Comparison of ENCODE assay signal across 1 cellular context in the genomic region with DNA sequence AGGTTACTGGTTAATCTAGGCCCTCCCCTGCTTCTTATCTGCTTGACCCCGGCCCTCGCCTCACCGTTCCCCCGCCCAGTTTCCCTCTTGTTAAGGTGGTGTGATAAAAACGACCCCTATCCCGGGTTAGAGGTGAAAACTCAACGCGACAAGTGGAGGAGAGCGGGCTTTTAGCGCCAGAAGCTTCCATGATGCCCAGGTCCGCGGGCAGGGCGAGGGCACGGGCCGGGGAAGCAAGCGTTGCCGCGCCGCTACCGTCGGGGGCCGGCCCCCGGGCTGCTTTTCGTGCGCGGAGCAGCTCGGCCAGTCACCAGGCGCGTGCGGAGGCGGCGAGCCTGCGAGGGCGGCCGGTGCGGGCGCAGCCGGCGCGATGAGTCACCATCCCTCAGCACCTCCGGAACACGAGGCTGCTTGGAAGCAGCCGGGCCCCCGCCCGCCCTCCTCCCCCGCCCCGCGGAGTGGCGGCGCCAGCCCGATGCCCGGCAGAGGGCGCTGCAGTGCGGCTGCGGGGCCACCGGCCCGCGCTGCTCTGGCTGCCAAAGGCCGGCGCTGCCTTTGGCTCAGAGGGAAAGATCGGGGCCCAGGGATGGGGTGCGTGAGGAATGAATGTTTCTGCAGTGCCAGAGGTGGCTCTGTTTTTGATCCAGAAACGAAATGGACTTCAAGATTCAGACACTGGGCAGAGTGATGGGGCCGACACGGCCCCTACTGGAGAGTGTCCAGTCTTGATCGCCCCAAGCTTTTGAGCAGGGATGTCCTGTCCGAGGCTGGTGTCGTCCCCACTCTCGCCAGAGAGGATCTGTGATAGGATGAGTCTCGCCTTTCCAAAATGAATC.
TF ChIP-seq lines count a peak whose summit lies in the region.

No MANE protein-coding gene starts in this region.

TF ChIP-seq in HepG2, 621 proteins besides CTCF, POLR2A, EP300 and RAD21 (continued from another document and continues in another):
- TF ChIP-seq, protein P1, sequence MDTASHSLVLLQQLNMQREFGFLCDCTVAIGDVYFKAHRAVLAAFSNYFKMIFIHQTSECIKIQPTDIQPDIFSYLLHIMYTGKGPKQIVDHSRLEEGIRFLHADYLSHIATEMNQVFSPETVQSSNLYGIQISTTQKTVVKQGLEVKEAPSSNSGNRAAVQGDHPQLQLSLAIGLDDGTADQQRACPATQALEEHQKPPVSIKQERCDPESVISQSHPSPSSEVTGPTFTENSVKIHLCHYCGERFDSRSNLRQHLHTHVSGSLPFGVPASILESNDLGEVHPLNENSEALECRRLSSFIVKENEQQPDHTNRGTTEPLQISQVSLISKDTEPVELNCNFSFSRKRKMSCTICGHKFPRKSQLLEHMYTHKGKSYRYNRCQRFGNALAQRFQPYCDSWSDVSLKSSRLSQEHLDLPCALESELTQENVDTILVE (CRISPR knock-in tag; IDR thresholded peaks at IDR 0.05): no peak
- TF ChIP-seq KLF6 (CRISPR knock-in tag; IDR thresholded peaks at IDR 0.05) (peak; percentile 42; the same call in 1 of the 2 replicates), SNRNP70 (IDR thresholded peaks at IDR 0.05; ENCODE audit: low read depth, low read length) (no peak), TCF12 (IDR thresholded peaks at IDR 0.05) (no peak), TCF12 (CRISPR knock-in tag; IDR thresholded peaks at IDR 0.05) (no peak), FOXJ3 (CRISPR knock-in tag; IDR thresholded peaks at IDR 0.05; ENCODE audit: borderline replicate concordance) (no peak), ETV6 (CRISPR knock-in tag; conservative IDR thresholded peaks at IDR 0.05) (no peak), TARDBP (CRISPR knock-in tag; IDR thresholded peaks at IDR 0.05) (peak; percentile 21; the same call in 1 of the 2 replicates), TOPORS (CRISPR knock-in tag; IDR thresholded peaks at IDR 0.05) (0 out of 2 replicates have a peak, but pooled peaks have one; percentile 39), ZNF547 (CRISPR knock-in tag; IDR thresholded peaks at IDR 0.05) (peak; percentile 82; the same call in 1 of the 2 replicates), RFX3 (CRISPR knock-in tag; IDR thresholded peaks at IDR 0.05) (no peak), ZBTB38 (CRISPR knock-in tag; IDR thresholded peaks at IDR 0.05) (peak; percentile 57; the same call in 1 of the 2 replicates), PHF8 (CRISPR knock-in tag; IDR thresholded peaks at IDR 0.05) (no peak), ELF3 (CRISPR knock-in tag; IDR thresholded peaks at IDR 0.05) (peak; percentile 44; the same call in 1 of the 2 replicates), GABPA (IDR thresholded peaks at IDR 0.05; ENCODE audit: low read depth, low read length) (no peak), GABPA (CRISPR knock-in tag; IDR thresholded peaks at IDR 0.05; ENCODE audit: low read depth) (no peak), ZNF10 (CRISPR knock-in tag; IDR thresholded peaks at IDR 0.05; ENCODE audit: borderline replicate concordance, low read depth) (no peak), ZNF652 (CRISPR knock-in tag; IDR thresholded peaks at IDR 0.05; ENCODE audit: borderline replicate concordance, low read depth) (no peak), MAZ (IDR thresholded peaks at IDR 0.05; ENCODE audit: borderline replicate concordance, low read depth, low read length) (peak; percentile 94), MAZ (CRISPR knock-in tag; IDR thresholded peaks at IDR 0.05; ENCODE audit: low read depth) (peak; percentile 87), MXD4 (CRISPR knock-in tag; IDR thresholded peaks at IDR 0.05) (peak; percentile 72)
- TF ChIP-seq, protein P2, sequence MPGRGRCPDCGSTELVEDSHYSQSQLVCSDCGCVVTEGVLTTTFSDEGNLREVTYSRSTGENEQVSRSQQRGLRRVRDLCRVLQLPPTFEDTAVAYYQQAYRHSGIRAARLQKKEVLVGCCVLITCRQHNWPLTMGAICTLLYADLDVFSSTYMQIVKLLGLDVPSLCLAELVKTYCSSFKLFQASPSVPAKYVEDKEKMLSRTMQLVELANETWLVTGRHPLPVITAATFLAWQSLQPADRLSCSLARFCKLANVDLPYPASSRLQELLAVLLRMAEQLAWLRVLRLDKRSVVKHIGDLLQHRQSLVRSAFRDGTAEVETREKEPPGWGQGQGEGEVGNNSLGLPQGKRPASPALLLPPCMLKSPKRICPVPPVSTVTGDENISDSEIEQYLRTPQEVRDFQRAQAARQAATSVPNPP (CRISPR knock-in tag; IDR thresholded peaks at IDR 0.05): no peak
- TF ChIP-seq, protein P3, sequence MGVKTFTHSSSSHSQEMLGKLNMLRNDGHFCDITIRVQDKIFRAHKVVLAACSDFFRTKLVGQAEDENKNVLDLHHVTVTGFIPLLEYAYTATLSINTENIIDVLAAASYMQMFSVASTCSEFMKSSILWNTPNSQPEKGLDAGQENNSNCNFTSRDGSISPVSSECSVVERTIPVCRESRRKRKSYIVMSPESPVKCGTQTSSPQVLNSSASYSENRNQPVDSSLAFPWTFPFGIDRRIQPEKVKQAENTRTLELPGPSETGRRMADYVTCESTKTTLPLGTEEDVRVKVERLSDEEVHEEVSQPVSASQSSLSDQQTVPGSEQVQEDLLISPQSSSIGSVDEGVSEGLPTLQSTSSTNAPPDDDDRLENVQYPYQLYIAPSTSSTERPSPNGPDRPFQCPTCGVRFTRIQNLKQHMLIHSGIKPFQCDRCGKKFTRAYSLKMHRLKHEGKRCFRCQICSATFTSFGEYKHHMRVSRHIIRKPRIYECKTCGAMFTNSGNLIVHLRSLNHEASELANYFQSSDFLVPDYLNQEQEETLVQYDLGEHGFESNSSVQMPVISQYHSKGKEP (CRISPR knock-in tag; IDR thresholded peaks at IDR 0.05): no peak
- TF ChIP-seq, protein P4, sequence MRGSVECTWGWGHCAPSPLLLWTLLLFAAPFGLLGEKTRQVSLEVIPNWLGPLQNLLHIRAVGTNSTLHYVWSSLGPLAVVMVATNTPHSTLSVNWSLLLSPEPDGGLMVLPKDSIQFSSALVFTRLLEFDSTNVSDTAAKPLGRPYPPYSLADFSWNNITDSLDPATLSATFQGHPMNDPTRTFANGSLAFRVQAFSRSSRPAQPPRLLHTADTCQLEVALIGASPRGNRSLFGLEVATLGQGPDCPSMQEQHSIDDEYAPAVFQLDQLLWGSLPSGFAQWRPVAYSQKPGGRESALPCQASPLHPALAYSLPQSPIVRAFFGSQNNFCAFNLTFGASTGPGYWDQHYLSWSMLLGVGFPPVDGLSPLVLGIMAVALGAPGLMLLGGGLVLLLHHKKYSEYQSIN (CRISPR knock-in tag; IDR thresholded peaks at IDR 0.05; ENCODE audit: borderline replicate concordance): no peak
- TF ChIP-seq, protein P5, sequence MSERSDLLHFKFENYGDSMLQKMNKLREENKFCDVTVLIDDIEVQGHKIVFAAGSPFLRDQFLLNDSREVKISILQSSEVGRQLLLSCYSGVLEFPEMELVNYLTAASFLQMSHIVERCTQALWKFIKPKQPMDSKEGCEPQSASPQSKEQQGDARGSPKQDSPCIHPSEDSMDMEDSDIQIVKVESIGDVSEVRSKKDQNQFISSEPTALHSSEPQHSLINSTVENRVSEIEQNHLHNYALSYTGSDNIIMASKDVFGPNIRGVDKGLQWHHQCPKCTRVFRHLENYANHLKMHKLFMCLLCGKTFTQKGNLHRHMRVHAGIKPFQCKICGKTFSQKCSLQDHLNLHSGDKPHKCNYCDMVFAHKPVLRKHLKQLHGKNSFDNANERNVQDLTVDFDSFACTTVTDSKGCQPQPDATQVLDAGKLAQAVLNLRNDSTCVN (CRISPR knock-in tag; IDR thresholded peaks at IDR 0.05; ENCODE audit: borderline replicate concordance): no peak
- TF ChIP-seq, protein P6, sequence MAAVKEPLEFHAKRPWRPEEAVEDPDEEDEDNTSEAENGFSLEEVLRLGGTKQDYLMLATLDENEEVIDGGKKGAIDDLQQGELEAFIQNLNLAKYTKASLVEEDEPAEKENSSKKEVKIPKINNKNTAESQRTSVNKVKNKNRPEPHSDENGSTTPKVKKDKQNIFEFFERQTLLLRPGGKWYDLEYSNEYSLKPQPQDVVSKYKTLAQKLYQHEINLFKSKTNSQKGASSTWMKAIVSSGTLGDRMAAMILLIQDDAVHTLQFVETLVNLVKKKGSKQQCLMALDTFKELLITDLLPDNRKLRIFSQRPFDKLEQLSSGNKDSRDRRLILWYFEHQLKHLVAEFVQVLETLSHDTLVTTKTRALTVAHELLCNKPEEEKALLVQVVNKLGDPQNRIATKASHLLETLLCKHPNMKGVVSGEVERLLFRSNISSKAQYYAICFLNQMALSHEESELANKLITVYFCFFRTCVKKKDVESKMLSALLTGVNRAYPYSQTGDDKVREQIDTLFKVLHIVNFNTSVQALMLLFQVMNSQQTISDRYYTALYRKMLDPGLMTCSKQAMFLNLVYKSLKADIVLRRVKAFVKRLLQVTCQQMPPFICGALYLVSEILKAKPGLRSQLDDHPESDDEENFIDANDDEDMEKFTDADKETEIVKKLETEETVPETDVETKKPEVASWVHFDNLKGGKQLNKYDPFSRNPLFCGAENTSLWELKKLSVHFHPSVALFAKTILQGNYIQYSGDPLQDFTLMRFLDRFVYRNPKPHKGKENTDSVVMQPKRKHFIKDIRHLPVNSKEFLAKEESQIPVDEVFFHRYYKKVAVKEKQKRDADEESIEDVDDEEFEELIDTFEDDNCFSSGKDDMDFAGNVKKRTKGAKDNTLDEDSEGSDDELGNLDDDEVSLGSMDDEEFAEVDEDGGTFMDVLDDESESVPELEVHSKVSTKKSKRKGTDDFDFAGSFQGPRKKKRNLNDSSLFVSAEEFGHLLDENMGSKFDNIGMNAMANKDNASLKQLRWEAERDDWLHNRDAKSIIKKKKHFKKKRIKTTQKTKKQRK (IDR thresholded peaks at IDR 0.05; ENCODE audit: low read length): no peak
- TF ChIP-seq, protein P7, sequence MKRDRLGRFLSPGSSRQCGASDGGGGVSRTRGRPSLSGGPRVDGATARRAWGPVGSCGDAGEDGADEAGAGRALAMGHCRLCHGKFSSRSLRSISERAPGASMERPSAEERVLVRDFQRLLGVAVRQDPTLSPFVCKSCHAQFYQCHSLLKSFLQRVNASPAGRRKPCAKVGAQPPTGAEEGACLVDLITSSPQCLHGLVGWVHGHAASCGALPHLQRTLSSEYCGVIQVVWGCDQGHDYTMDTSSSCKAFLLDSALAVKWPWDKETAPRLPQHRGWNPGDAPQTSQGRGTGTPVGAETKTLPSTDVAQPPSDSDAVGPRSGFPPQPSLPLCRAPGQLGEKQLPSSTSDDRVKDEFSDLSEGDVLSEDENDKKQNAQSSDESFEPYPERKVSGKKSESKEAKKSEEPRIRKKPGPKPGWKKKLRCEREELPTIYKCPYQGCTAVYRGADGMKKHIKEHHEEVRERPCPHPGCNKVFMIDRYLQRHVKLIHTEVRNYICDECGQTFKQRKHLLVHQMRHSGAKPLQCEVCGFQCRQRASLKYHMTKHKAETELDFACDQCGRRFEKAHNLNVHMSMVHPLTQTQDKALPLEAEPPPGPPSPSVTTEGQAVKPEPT (CRISPR knock-in tag; IDR thresholded peaks at IDR 0.05; ENCODE audit: low read depth): 0 out of 2 replicates have a peak, but pooled peaks have one; percentile 26
- TF ChIP-seq, protein P8, sequence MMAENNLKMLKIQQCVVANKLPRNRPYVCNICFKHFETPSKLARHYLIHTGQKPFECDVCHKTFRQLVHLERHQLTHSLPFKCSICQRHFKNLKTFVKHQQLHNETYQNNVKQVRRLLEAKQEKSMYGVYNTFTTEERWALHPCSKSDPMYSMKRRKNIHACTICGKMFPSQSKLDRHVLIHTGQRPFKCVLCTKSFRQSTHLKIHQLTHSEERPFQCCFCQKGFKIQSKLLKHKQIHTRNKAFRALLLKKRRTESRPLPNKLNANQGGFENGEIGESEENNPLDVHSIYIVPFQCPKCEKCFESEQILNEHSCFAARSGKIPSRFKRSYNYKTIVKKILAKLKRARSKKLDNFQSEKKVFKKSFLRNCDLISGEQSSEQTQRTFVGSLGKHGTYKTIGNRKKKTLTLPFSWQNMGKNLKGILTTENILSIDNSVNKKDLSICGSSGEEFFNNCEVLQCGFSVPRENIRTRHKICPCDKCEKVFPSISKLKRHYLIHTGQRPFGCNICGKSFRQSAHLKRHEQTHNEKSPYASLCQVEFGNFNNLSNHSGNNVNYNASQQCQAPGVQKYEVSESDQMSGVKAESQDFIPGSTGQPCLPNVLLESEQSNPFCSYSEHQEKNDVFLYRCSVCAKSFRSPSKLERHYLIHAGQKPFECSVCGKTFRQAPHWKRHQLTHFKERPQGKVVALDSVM (CRISPR knock-in tag; IDR thresholded peaks at IDR 0.05): no peak
- TF ChIP-seq, protein P9, sequence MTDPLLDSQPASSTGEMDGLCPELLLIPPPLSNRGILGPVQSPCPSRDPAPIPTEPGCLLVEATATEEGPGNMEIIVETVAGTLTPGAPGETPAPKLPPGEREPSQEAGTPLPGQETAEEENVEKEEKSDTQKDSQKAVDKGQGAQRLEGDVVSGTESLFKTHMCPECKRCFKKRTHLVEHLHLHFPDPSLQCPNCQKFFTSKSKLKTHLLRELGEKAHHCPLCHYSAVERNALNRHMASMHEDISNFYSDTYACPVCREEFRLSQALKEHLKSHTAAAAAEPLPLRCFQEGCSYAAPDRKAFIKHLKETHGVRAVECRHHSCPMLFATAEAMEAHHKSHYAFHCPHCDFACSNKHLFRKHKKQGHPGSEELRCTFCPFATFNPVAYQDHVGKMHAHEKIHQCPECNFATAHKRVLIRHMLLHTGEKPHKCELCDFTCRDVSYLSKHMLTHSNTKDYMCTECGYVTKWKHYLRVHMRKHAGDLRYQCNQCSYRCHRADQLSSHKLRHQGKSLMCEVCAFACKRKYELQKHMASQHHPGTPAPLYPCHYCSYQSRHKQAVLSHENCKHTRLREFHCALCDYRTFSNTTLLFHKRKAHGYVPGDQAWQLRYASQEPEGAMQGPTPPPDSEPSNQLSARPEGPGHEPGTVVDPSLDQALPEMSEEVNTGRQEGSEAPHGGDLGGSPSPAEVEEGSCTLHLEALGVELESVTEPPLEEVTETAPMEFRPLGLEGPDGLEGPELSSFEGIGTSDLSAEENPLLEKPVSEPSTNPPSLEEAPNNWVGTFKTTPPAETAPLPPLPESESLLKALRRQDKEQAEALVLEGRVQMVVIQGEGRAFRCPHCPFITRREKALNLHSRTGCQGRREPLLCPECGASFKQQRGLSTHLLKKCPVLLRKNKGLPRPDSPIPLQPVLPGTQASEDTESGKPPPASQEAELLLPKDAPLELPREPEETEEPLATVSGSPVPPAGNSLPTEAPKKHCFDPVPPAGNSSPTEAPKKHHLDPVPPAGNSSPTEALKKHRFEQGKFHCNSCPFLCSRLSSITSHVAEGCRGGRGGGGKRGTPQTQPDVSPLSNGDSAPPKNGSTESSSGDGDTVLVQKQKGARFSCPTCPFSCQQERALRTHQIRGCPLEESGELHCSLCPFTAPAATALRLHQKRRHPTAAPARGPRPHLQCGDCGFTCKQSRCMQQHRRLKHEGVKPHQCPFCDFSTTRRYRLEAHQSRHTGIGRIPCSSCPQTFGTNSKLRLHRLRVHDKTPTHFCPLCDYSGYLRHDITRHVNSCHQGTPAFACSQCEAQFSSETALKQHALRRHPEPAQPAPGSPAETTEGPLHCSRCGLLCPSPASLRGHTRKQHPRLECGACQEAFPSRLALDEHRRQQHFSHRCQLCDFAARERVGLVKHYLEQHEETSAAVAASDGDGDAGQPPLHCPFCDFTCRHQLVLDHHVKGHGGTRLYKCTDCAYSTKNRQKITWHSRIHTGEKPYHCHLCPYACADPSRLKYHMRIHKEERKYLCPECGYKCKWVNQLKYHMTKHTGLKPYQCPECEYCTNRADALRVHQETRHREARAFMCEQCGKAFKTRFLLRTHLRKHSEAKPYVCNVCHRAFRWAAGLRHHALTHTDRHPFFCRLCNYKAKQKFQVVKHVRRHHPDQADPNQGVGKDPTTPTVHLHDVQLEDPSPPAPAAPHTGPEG (CRISPR knock-in tag; IDR thresholded peaks at IDR 0.05): peak; percentile 80; the same call in 1 of the 2 replicates
- TF ChIP-seq, protein P10, sequence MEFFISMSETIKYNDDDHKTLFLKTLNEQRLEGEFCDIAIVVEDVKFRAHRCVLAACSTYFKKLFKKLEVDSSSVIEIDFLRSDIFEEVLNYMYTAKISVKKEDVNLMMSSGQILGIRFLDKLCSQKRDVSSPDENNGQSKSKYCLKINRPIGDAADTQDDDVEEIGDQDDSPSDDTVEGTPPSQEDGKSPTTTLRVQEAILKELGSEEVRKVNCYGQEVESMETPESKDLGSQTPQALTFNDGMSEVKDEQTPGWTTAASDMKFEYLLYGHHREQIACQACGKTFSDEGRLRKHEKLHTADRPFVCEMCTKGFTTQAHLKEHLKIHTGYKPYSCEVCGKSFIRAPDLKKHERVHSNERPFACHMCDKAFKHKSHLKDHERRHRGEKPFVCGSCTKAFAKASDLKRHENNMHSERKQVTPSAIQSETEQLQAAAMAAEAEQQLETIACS (CRISPR knock-in tag; IDR thresholded peaks at IDR 0.05): no peak
